ENCODE assay signal across 8 cellular contexts in the genomic region with DNA sequence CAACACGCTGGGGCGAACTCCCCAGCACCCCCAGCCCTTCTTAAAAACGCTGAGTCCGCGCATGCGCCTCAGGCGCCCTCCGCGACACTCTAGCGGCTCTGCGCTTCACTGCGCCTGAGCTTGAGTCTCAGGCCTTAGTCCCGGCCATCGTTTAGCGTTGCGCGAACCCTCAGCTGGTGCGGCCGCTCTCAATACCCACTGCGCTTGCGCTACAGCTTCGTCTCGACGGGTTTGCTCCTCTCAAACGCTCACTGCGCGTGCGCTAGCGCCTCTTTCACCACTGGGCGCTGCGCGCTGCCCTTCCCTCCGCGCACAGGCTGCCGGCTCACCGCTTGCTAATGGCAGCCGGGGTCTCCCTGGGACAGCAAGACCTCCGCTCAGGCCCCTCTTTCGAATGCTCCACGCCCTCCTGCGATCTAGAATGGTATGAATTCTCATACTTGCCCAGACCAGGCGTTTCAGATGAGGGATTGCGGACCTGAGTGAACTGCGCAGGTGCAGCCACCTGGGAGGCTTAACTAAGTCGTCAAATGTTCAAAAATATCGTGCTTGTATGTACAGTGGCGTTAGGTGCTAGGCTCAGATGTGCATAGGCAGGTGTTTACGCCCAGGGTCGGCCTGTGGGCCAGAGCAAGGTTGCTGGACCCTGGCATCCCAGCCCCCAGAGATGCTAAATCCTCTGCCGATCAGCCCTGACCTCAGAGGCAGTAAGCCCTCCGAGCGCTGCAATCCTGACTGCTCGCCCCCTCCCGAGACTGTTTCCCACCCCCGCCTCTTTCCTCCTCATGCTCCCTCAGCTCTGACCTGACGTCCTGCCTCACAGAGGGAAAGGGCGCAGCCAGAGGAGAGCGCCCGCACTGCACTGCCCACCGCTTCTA. TPM values are rescaled to one million over a fixed set of nuclear protein-coding genes. Genes with fewer than 3 reads are reported as not detected.
DNase-seq lines count a peak whose midpoint lies in the region; ATAC-seq and TF ChIP-seq lines count a peak whose summit lies in the region.

A gene with protein sequence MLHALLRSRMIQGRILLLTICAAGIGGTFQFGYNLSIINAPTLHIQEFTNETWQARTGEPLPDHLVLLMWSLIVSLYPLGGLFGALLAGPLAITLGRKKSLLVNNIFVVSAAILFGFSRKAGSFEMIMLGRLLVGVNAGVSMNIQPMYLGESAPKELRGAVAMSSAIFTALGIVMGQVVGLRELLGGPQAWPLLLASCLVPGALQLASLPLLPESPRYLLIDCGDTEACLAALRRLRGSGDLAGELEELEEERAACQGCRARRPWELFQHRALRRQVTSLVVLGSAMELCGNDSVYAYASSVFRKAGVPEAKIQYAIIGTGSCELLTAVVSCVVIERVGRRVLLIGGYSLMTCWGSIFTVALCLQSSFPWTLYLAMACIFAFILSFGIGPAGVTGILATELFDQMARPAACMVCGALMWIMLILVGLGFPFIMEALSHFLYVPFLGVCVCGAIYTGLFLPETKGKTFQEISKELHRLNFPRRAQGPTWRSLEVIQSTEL (plus strand): TSS at position 270 of the 878 bp plus-strand sequence. CDS start 125 bp downstream, at position 395.

- H3K4me2 ChIP-seq in smooth muscle cell: peak within 1 kb of the TSS; percentile 98

- H3K4me1 ChIP-seq in smooth muscle cell (ENCODE audit: low read depth): peaks cover 7% of the 10 kb centered on the region

- peak within 1 kb of the TSS; percentile 49 for H3K27ac ChIP-seq in smooth muscle cell (ENCODE audit: low read depth)

- ATAC-seq in GM18907 (IDR thresholded peaks at IDR 0.05; ENCODE audit: unreplicated experiment): peak; percentile 91
- peak; percentile 84 for ATAC-seq in HG03139 (IDR thresholded peaks at IDR 0.05; ENCODE audit: unreplicated experiment)
- ATAC-seq in WTC11: peak; percentile 87

- DNase-seq in AG08396 (ENCODE audit: low spot score): peak; percentile 99
- peak; percentile 98 for DNase-seq in NCI-H2227 (lab: John Stamatoyannopoulos, UW; ENCODE audit: unreplicated experiment)
- DNase-seq in WTC11 (ENCODE audit: low spot score): peak; percentile 97
- DNase-seq in cardiac fibroblast (ENCODE audit: low read depth in 2 of 2): peak; percentile 97
- DNase-seq in iPS-NIHi7 (ENCODE audit: extremely low spot score): peak; percentile 96
- peak; percentile 85 for DNase-seq in smooth muscle cell (lab: John Stamatoyannopoulos, UW; ENCODE audit: unreplicated experiment)

- H3K9me3 Mint-ChIP-seq in WTC11: no peaks in the 10 kb centered on the region

- 3% methylated on average over 47 of the region's 60 CpGs for WGBS in smooth muscle cell (ENCODE audit: low lambda C conversion rate)

- H3F3A ChIP-seq in smooth muscle cell (ENCODE audit: low read depth): peaks cover 4% of the 10 kb centered on the region

- peak within 1 kb of the TSS; percentile 92 for H2AFZ ChIP-seq in smooth muscle cell (ENCODE audit: low read depth)

- no peaks in the 10 kb centered on the region; the same call in 1 of the 2 replicates for H3K27me3 Mint-ChIP-seq in WTC11 (ENCODE audit: low read depth)

- TF ChIP-seq CTCF in WTC11 (IDR thresholded peaks at IDR 0.05) (no peak), cardiac fibroblast (IDR thresholded peaks at IDR 0.05; ENCODE audit: low read depth, low read length) (peak; percentile 36), smooth muscle cell (IDR thresholded peaks at IDR 0.05; ENCODE audit: borderline replicate concordance, insufficient read depth, poor library complexity, severe bottlenecking) (no peak)

- peaks cover 2% of the 10 kb centered on the region; the same call in 1 of the 2 replicates for H3K36me3 Mint-ChIP-seq in WTC11

- POLR2A ChIA-PET in WTC11 (lab: Charles Lee): interaction anchor here (0.6 to 2.4 kb wide), 15 partner anchors 8 to 118 kb away, joined by 3 to 27 read pairs (median 4); partner anchors contain the start of genes DERL3, MIF and ZNF70

- H3K9me3 ChIP-seq in smooth muscle cell (replicated peaks; ENCODE audit: low read depth): no peaks in the 10 kb centered on the region

- H3K27me3 ChIP-seq in smooth muscle cell (ENCODE audit: low read depth): no peaks in the 10 kb centered on the region

- peak within 1 kb of the TSS; percentile 4 for H3K9ac ChIP-seq in smooth muscle cell (ENCODE audit: low read depth)

- H3K79me2 ChIP-seq in smooth muscle cell (ENCODE audit: low read depth): no peaks in the 10 kb centered on the region

- H3K4me1 Mint-ChIP-seq in WTC11: peaks cover 26% of the 10 kb centered on the region

- peak within 1 kb of the TSS; percentile 66 to 73 for H3K4me3 ChIP-seq in cardiac fibroblast (replicated peaks in 1 of 2; ENCODE audit: low read depth in 2 of 2, low read length in 2 of 2)
- peak within 1 kb of the TSS; percentile 75 for H3K4me3 ChIP-seq in smooth muscle cell

- peak within 1 kb of the TSS; percentile 79 for H3K4me3 Mint-ChIP-seq in WTC11

- H3K27ac Mint-ChIP-seq in WTC11: peak within 1 kb of the TSS; percentile 95

- CTCF ChIA-PET in WTC11 (lab: Charles Lee): interaction anchor here (0.6 to 3.0 kb wide), 41 partner anchors 8 to 1106 kb away, joined by 3 to 93 read pairs (median 4); partner anchors contain the start of genes CHCHD10, DERL3, DRICH1 and MIF

- H3K36me3 ChIP-seq in smooth muscle cell (ENCODE audit: low read depth): no peaks in the 10 kb centered on the region

- H4K20me1 ChIP-seq in smooth muscle cell (ENCODE audit: low read depth): no peaks in the 10 kb centered on the region

TF ChIP-seq in WTC11, 78 proteins besides CTCF, POLR2A, EP300 and RAD21 (continues in another document):
- TF ChIP-seq PREB (CRISPR knock-in tag; IDR thresholded peaks at IDR 0.05; ENCODE audit: borderline replicate concordance) (no peak), RORB (CRISPR knock-in tag; IDR thresholded peaks at IDR 0.05) (no peak), NR3C1 (CRISPR knock-in tag; conservative IDR thresholded peaks at IDR 0.05; ENCODE audit: low read depth) (no peak), NFYB (CRISPR knock-in tag; conservative IDR thresholded peaks at IDR 0.05; ENCODE audit: low read depth) (no peak), GRHL2 (CRISPR knock-in tag; IDR thresholded peaks at IDR 0.05; ENCODE audit: insufficient replicate concordance, severe bottlenecking) (no peak), PRRX2 (CRISPR knock-in tag; IDR thresholded peaks at IDR 0.05) (no peak), SMAD4 (CRISPR knock-in tag; IDR thresholded peaks at IDR 0.05) (no peak), SMAD3 (CRISPR knock-in tag; IDR thresholded peaks at IDR 0.05; ENCODE audit: borderline replicate concordance) (0 out of 2 replicates have a peak, but pooled peaks have one; percentile 36), IRF1 (CRISPR knock-in tag; IDR thresholded peaks at IDR 0.05) (peak; percentile 26; the same call in 1 of the 2 replicates), OVOL2 (CRISPR knock-in tag; IDR thresholded peaks at IDR 0.05; ENCODE audit: borderline replicate concordance) (no peak)
- TF ChIP-seq, protein P1, sequence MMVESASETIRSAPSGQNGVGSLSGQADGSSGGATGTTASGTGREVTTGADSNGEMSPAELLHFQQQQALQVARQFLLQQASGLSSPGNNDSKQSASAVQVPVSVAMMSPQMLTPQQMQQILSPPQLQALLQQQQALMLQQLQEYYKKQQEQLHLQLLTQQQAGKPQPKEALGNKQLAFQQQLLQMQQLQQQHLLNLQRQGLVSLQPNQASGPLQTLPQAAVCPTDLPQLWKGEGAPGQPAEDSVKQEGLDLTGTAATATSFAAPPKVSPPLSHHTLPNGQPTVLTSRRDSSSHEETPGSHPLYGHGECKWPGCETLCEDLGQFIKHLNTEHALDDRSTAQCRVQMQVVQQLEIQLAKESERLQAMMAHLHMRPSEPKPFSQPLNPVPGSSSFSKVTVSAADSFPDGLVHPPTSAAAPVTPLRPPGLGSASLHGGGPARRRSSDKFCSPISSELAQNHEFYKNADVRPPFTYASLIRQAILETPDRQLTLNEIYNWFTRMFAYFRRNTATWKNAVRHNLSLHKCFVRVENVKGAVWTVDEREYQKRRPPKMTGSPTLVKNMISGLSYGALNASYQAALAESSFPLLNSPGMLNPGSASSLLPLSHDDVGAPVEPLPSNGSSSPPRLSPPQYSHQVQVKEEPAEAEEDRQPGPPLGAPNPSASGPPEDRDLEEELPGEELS (CRISPR knock-in tag; IDR thresholded peaks at IDR 0.05): peak; percentile 56
- TF ChIP-seq, protein P2, sequence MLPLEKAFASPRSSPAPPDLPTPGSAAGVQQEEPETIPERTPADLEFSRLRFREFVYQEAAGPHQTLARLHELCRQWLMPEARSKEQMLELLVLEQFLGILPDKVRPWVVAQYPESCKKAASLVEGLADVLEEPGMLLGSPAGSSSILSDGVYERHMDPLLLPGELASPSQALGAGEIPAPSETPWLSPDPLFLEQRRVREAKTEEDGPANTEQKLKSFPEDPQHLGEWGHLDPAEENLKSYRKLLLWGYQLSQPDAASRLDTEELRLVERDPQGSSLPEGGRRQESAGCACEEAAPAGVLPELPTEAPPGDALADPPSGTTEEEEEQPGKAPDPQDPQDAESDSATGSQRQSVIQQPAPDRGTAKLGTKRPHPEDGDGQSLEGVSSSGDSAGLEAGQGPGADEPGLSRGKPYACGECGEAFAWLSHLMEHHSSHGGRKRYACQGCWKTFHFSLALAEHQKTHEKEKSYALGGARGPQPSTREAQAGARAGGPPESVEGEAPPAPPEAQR (CRISPR knock-in tag; IDR thresholded peaks at IDR 0.05): no peak

RNA-seq across cellular contexts. Expression of the gene that starts here (rescaled TPM):
- total RNA-seq in WTC11 (2021) (17.2 to 21.1 TPM (median 19.9 TPM) in 3 replicates), smooth muscle cell (1.5 and 9.5 TPM in 2 replicates)
- 3.5 and 6.3 TPM in 2 replicates for polyA plus RNA-seq in smooth muscle cell

Comparison
In these comparisons a context has a peak if more than half of its experiments do, and no peak if none do; other contexts are left out.
1. Peak in every context shown above with its lines: DNase-seq, ATAC-seq, H3K4me3 ChIP-seq and H3K27ac ChIP-seq.